Comparison of ENCODE assay signal across 11 cellular contexts in the genomic region with DNA sequence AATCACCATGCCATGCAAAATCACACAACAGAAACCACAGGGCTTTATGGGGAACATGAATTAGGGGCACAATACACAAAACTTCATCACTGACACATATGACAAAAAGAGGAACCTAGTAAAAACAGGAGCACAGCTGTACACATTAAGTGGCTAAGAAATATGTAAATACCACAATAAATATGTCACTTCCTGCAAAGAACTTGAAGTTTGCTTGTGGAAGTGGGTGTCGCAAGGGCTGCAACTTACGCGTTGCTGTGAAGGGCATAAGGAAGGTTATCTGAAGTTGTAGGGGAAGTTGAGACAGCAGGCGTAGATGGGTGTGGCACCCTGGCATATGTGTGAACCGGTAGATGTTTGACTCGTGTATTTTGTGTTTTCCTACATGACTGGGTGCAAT. TPM values are rescaled to one million over a fixed set of nuclear protein-coding genes. Genes with fewer than 3 reads are reported as not detected.
A peak's percentile ranks its signal among the peaks of the same experiment; 100 is the strongest.
DNase-seq lines count a peak whose midpoint lies in the region; ATAC-seq and TF ChIP-seq lines count a peak whose summit lies in the region.
"Had no signal": no experiment of that assay in that cellular context is flagged by ENCODE, and none has a peak within 500 bp of the region (broad histone marks: within the 10 kb centered on the region; RNA-seq: fewer than 3 reads in every experiment).

No MANE protein-coding gene starts in this region.

- ATAC-seq in activated naive CD8-positive, alpha-beta T cell treated with anti-CD3 and anti-CD28 coated beads, Interleukin-2, amount 50 U/mL, for 24 hours: peak; percentile 33
- peak; percentile 57 for ATAC-seq in HG03558 (IDR thresholded peaks at IDR 0.05; ENCODE audit: extremely low read depth, unreplicated experiment)
- ATAC-seq in upper lobe of right lung: peak; percentile 87
- ATAC-seq: A549 had no signal

- intact Hi-C loops in upper lobe of right lung (cut with DNase I): no loop called here

- peak; percentile 2 for DNase-seq in activated naive CD8-positive, alpha-beta T cell treated with anti-CD3 and anti-CD28 coated beads, Interleukin-2, amount 50 U/mL, for 24 hours
- DNase-seq in activated naive CD8-positive, alpha-beta T cell treated with anti-CD3 and anti-CD28 coated beads for 36 hours: no peak
- DNase-seq in dermis blood vessel endothelial cell: peak; percentile 27
- DNase-seq in upper lobe of right lung: peak; percentile 72
- no peak for DNase-seq in ACHN
- no peak for DNase-seq in nephron progenitor cell
- DNase-seq in C1 segment of cervical spinal cord (lab: John Stamatoyannopoulos, UW): no peak
- DNase-seq: esophagus squamous epithelium had no signal

- no peak overlapping the region for H3K4me3 ChIP-seq in upper lobe of right lung
- H3K4me3 ChIP-seq: A549, esophagus squamous epithelium had no signal

- H3K4me3 Mint-ChIP-seq in activated naive CD8-positive, alpha-beta T cell treated with anti-CD3 and anti-CD28 coated beads, Interleukin-2, amount 50 U/mL, for 24 hours: no peak overlapping the region
- H3K4me3 Mint-ChIP-seq in activated naive CD8-positive, alpha-beta T cell treated with anti-CD3 and anti-CD28 coated beads for 36 hours: no peak overlapping the region
- H3K4me3 Mint-ChIP-seq in nephron progenitor cell: no peak overlapping the region

- no peaks in the 10 kb centered on the region for H3K9me3 ChIP-seq in upper lobe of right lung
- H3K9me3 ChIP-seq: A549, esophagus squamous epithelium had no signal

- H3K4me1 Mint-ChIP-seq in activated naive CD8-positive, alpha-beta T cell treated with anti-CD3 and anti-CD28 coated beads, Interleukin-2, amount 50 U/mL, for 24 hours: peaks cover 4% of the 10 kb centered on the region
- peaks cover 3% of the 10 kb centered on the region for H3K4me1 Mint-ChIP-seq in activated naive CD8-positive, alpha-beta T cell treated with anti-CD3 and anti-CD28 coated beads for 36 hours
- H3K4me1 Mint-ChIP-seq in nephron progenitor cell: no peaks in the 10 kb centered on the region

- H3K9me3 Mint-ChIP-seq in activated naive CD8-positive, alpha-beta T cell treated with anti-CD3 and anti-CD28 coated beads, Interleukin-2, amount 50 U/mL, for 24 hours: no peaks in the 10 kb centered on the region
- no peaks in the 10 kb centered on the region for H3K9me3 Mint-ChIP-seq in activated naive CD8-positive, alpha-beta T cell treated with anti-CD3 and anti-CD28 coated beads for 36 hours
- H3K9me3 Mint-ChIP-seq in nephron progenitor cell: peaks cover 28% of the 10 kb centered on the region

- H3K27ac Mint-ChIP-seq in activated naive CD8-positive, alpha-beta T cell treated with anti-CD3 and anti-CD28 coated beads, Interleukin-2, amount 50 U/mL, for 24 hours: no peak overlapping the region
- H3K27ac Mint-ChIP-seq in activated naive CD8-positive, alpha-beta T cell treated with anti-CD3 and anti-CD28 coated beads for 36 hours: no peak overlapping the region
- H3K27ac Mint-ChIP-seq in nephron progenitor cell: no peak overlapping the region

- no peaks in the 10 kb centered on the region for H3K36me3 ChIP-seq in upper lobe of right lung
- H3K36me3 ChIP-seq: esophagus squamous epithelium had no signal

- TF ChIP-seq CTCF in upper lobe of right lung (IDR thresholded peaks at IDR 0.05) (no peak), nephron progenitor cell (IDR thresholded peaks at IDR 0.05) (no peak)

- no peak overlapping the region for H3K27ac ChIP-seq in upper lobe of right lung
- H3K27ac ChIP-seq: A549, esophagus squamous epithelium, VCaP had no signal

- in situ Hi-C loops in ACHN (cut with HindIII; ENCODE audit: low pct_ligation_motif_present, low pct_unique_long_range_greater_than_20kb, low sequenced_read_pairs): no loop called here

- H3K36me3 Mint-ChIP-seq in activated naive CD8-positive, alpha-beta T cell treated with anti-CD3 and anti-CD28 coated beads, Interleukin-2, amount 50 U/mL, for 24 hours (ENCODE audit: low read depth): no peaks in the 10 kb centered on the region
- no peaks in the 10 kb centered on the region for H3K36me3 Mint-ChIP-seq in activated naive CD8-positive, alpha-beta T cell treated with anti-CD3 and anti-CD28 coated beads for 36 hours
- H3K36me3 Mint-ChIP-seq in nephron progenitor cell (ENCODE audit: low read depth): peaks cover 38% of the 10 kb centered on the region

- no peaks in the 10 kb centered on the region for H3K4me1 ChIP-seq in upper lobe of right lung
- H3K4me1 ChIP-seq: A549, esophagus squamous epithelium had no signal

- H3K27me3 ChIP-seq in upper lobe of right lung: no peaks in the 10 kb centered on the region
- H3K27me3 ChIP-seq: esophagus squamous epithelium had no signal

- no peaks in the 10 kb centered on the region for H3K27me3 Mint-ChIP-seq in activated naive CD8-positive, alpha-beta T cell treated with anti-CD3 and anti-CD28 coated beads, Interleukin-2, amount 50 U/mL, for 24 hours
- H3K27me3 Mint-ChIP-seq in activated naive CD8-positive, alpha-beta T cell treated with anti-CD3 and anti-CD28 coated beads for 36 hours: no peaks in the 10 kb centered on the region
- peaks cover 3% of the 10 kb centered on the region for H3K27me3 Mint-ChIP-seq in nephron progenitor cell (ENCODE audit: low read depth, poor library complexity)

RNA-seq across cellular contexts. Expression of gene CLCN4, which starts 42.4 kb away (rescaled TPM):
- total RNA-seq in activated naive CD8-positive, alpha-beta T cell treated with anti-CD3 and anti-CD28 coated beads for 36 hours: under 1 TPM; 0.04 to 0.38 TPM
- total RNA-seq in dermis blood vessel endothelial cell: 6.5 and 9.6 TPM in 2 replicates
- 9.8 TPM for total RNA-seq in upper lobe of right lung

Comparison
In these comparisons a context has a peak if more than half of its experiments do, and no peak if none do; other contexts are left out.
1. DNase-seq: peak in activated naive CD8-positive, alpha-beta T cell treated with anti-CD3 and anti-CD28 coated beads, Interleukin-2, amount 50 U/mL, for 24 hours (single experiment), dermis blood vessel endothelial cell (single experiment) and upper lobe of right lung (single experiment); none in activated naive CD8-positive, alpha-beta T cell treated with anti-CD3 and anti-CD28 coated beads for 36 hours (single experiment), ACHN (single experiment), nephron progenitor cell (single experiment) and C1 segment of cervical spinal cord (0 of 14).
2. ATAC-seq: peak in every context shown above with its lines; median percentile 87 in upper lobe of right lung; 57 in HG03558; 33 in activated naive CD8-positive, alpha-beta T cell treated with anti-CD3 and anti-CD28 coated beads, Interleukin-2, amount 50 U/mL, for 24 hours.